Comparison of ENCODE assay signal across 1 cellular context in the genomic region with DNA sequence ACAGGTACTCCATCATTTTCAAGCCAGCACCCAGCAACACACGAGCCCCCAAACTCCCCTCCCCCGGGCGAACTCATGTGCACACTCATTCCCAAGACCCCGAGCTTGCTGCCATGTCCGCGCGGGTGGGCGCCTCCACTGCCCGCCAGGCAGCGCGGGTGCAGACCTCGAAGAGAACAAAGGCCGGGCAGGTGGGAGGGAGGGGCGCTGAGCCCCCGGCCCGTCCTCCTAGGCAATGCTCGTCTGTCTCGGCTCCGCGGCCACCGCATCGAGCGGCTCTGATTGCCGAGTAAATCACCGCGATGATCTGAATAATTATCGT.
A peak's percentile ranks its signal among the peaks of the same experiment; 100 is the strongest.
TF ChIP-seq lines count a peak whose summit lies in the region.

No MANE protein-coding gene starts in this region.

TF ChIP-seq in GM12878, 131 proteins besides CTCF, POLR2A, EP300 and RAD21:
- TF ChIP-seq, protein P1, sequence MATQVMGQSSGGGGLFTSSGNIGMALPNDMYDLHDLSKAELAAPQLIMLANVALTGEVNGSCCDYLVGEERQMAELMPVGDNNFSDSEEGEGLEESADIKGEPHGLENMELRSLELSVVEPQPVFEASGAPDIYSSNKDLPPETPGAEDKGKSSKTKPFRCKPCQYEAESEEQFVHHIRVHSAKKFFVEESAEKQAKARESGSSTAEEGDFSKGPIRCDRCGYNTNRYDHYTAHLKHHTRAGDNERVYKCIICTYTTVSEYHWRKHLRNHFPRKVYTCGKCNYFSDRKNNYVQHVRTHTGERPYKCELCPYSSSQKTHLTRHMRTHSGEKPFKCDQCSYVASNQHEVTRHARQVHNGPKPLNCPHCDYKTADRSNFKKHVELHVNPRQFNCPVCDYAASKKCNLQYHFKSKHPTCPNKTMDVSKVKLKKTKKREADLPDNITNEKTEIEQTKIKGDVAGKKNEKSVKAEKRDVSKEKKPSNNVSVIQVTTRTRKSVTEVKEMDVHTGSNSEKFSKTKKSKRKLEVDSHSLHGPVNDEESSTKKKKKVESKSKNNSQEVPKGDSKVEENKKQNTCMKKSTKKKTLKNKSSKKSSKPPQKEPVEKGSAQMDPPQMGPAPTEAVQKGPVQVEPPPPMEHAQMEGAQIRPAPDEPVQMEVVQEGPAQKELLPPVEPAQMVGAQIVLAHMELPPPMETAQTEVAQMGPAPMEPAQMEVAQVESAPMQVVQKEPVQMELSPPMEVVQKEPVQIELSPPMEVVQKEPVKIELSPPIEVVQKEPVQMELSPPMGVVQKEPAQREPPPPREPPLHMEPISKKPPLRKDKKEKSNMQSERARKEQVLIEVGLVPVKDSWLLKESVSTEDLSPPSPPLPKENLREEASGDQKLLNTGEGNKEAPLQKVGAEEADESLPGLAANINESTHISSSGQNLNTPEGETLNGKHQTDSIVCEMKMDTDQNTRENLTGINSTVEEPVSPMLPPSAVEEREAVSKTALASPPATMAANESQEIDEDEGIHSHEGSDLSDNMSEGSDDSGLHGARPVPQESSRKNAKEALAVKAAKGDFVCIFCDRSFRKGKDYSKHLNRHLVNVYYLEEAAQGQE (IDR thresholded peaks at IDR 0.05; ENCODE audit: low read depth, low read length): no peak
- TF ChIP-seq, protein P2, sequence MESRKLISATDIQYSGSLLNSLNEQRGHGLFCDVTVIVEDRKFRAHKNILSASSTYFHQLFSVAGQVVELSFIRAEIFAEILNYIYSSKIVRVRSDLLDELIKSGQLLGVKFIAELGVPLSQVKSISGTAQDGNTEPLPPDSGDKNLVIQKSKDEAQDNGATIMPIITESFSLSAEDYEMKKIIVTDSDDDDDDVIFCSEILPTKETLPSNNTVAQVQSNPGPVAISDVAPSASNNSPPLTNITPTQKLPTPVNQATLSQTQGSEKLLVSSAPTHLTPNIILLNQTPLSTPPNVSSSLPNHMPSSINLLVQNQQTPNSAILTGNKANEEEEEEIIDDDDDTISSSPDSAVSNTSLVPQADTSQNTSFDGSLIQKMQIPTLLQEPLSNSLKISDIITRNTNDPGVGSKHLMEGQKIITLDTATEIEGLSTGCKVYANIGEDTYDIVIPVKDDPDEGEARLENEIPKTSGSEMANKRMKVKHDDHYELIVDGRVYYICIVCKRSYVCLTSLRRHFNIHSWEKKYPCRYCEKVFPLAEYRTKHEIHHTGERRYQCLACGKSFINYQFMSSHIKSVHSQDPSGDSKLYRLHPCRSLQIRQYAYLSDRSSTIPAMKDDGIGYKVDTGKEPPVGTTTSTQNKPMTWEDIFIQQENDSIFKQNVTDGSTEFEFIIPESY (IDR thresholded peaks at IDR 0.05): 0 out of 2 replicates have a peak, but pooled peaks have one; percentile 13
